ENCODE assay signal across 8 cellular contexts in the genomic region with DNA sequence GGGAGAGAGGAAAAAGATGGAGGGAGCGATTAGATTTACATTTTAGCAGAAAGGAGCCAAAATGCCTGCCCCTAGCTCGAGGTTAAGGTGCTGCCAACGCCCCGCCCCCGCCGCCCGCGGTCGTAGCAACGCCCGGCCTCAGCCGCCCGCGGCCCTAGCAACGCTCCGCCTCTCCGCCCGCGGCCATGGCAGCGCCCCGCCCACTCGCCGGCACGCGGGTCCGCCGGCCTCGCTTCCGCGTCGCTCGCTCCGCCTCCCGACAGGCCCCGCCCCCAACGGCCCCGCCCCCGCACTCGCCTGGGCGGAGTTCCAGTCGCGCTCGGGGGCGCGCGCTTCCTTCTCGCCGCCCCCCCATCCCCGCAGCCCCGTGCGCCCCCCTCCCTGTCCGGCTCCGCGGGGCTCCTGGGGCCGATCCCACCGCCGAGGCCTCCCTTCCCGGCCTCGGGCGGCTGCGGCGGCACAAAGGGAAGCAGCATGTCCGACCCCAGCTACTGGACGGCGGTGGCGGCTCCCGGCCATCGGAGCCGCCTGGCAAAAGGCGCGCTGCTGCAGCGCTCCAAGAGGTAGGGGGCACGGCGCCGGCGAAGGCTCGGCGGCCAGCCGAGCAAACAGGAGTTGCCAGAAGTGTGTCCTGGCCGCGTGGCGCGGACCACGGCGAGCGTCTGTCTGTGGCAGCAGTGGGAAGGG. TPM values are rescaled to one million over a fixed set of nuclear protein-coding genes. Genes with fewer than 3 reads are reported as not detected.
DNase-seq lines count a peak whose midpoint lies in the region; ATAC-seq and TF ChIP-seq lines count a peak whose summit lies in the region.

No MANE protein-coding gene starts in this region.

- peaks cover 13% of the 10 kb centered on the region for H3K4me1 Mint-ChIP-seq in Calu3 (ENCODE audit: low read depth, unreplicated experiment)
- peaks cover 24 to 47% (median 37%) of the 10 kb centered on the region in 7 donors for H3K4me1 Mint-ChIP-seq in naive thymus-derived CD4-positive, alpha-beta T cell

- ATAC-seq in GM21529 (IDR thresholded peaks at IDR 0.05; ENCODE audit: unreplicated experiment) (peak; percentile 81), Panc1 (peak; percentile 92)
- ATAC-seq in naive thymus-derived CD4-positive, alpha-beta T cell, result peak; percentile 94

- CTCF ChIA-PET in Calu3 (lab: Charles Lee) (no interaction called here), Panc1 (lab: Charles Lee) (no interaction called here)
- CTCF ChIA-PET in naive thymus-derived CD4-positive, alpha-beta T cell (lab: Charles Lee), result interaction anchor here (1.3 kb wide), 1 partner anchor 25 kb away, joined by 7 read pairs; no protein-coding TSS in a partner anchor

- peaks cover 19% of the 10 kb centered on the region for H3K36me3 Mint-ChIP-seq in Calu3 (ENCODE audit: insufficient read depth, unreplicated experiment)
- peaks cover 0 to 5% (median 0%) of the 10 kb centered on the region in 5 donors for H3K36me3 Mint-ChIP-seq in naive thymus-derived CD4-positive, alpha-beta T cell

- peak overlapping the region; percentile 65 for H2AFZ ChIP-seq in fibroblast of lung (ENCODE audit: low read length)

- peak overlapping the region; percentile 95 for H3K4me2 ChIP-seq in fibroblast of lung (ENCODE audit: extremely low read depth, insufficient read depth, low read length)

- TF ChIP-seq CTCF in Calu3 (IDR thresholded peaks at IDR 0.05; ENCODE audit: unreplicated experiment), result no peak
- TF ChIP-seq CTCF in Panc1 (IDR thresholded peaks at IDR 0.05), result no peak
- no peak for TF ChIP-seq CTCF in fibroblast of lung (conservative IDR thresholded peaks at IDR 0.05 in 1 of 2, IDR thresholded peaks at IDR 0.05 in 1 of 2; ENCODE audit: low read depth in 1 of 2, low read length in 2 of 2)

- intact Hi-C loops in Calu3 (cut with micrococcal nuclease; ENCODE audit: unreplicated experiment) (no loop called here), Panc1 (cut with micrococcal nuclease; ENCODE audit: unreplicated experiment) (loop anchor here (10.0 kb wide), 1 partner anchor 47 kb away; no protein-coding TSS in a partner anchor)
- intact Hi-C loops in naive thymus-derived CD4-positive, alpha-beta T cell (cut with micrococcal nuclease), result loop anchor here (1.0 to 10.0 kb wide), 8 partner anchors 21 to 407 kb away; a partner anchor contains a TSS

- no peak for TF ChIP-seq EP300 in Ishikawa (IDR thresholded peaks at IDR 0.05; ENCODE audit: borderline replicate concordance)

- peak overlapping the region; percentile 76 for H3K27ac Mint-ChIP-seq in Calu3 (ENCODE audit: unreplicated experiment)
- peak overlapping the region; percentile 84 to 99 (median 96) for H3K27ac Mint-ChIP-seq in naive thymus-derived CD4-positive, alpha-beta T cell

- TF ChIP-seq RAD21 in Ishikawa (IDR thresholded peaks at IDR 0.05; ENCODE audit: low read depth), result no peak

- H3K4me1 ChIP-seq in Panc1 (ENCODE audit: control insufficient read depth, insufficient read depth, low read length) (peaks cover 10% of the 10 kb centered on the region), fibroblast of lung (ENCODE audit: control insufficient read depth, extremely low read depth, insufficient read depth, low read length) (peaks cover 12% of the 10 kb centered on the region)
- peaks cover 22 to 24% of the 10 kb centered on the region in 2 donors for H3K4me1 ChIP-seq in naive thymus-derived CD4-positive, alpha-beta T cell (ENCODE audit: control insufficient read depth in 2 of 2, insufficient read depth in 2 of 2, low read length in 2 of 2)

- H3K36me3 ChIP-seq in Panc1 (ENCODE audit: control insufficient read depth, insufficient read depth, low read length) (no peaks in the 10 kb centered on the region), fibroblast of lung (ENCODE audit: control insufficient read depth, insufficient read depth, low read length) (peaks cover 1% of the 10 kb centered on the region)
- peaks cover 0 to 15% (median 0%) of the 10 kb centered on the region in 3 experiments for H3K36me3 ChIP-seq in naive thymus-derived CD4-positive, alpha-beta T cell (ENCODE audit: control insufficient read depth in 2 of 3, insufficient read depth in 3 of 3, low read length in 3 of 3)

- H3K27ac ChIP-seq in Panc1 (ENCODE audit: low read length) (peak overlapping the region; percentile 78), fibroblast of lung (ENCODE audit: insufficient read depth, low read length) (peak overlapping the region; percentile 43)
- peak overlapping the region; percentile 80 for H3K27ac ChIP-seq in naive thymus-derived CD4-positive, alpha-beta T cell (ENCODE audit: low read depth, low read length)

- H3K27me3 Mint-ChIP-seq in Calu3 (ENCODE audit: unreplicated experiment), result no peaks in the 10 kb centered on the region
- H3K27me3 Mint-ChIP-seq in naive thymus-derived CD4-positive, alpha-beta T cell, result no peaks in the 10 kb centered on the region

- no peaks in the 10 kb centered on the region for H4K20me1 ChIP-seq in fibroblast of lung (ENCODE audit: control insufficient read depth, extremely low read depth, insufficient read depth, low read length)

- DNase-seq in Calu3 (peak; percentile 90), Panc1 (ENCODE audit: low read depth, low spot score) (no peak), activated T-helper 1 cell treated with Interleukin-2 at 50 U/mL for 16 hours (ENCODE audit: low read depth) (peak; percentile 96), fibroblast of lung (ENCODE audit: low read depth in 2 of 2) (peak; percentile 70 to 76)
- peak; percentile 90 to 99 (median 95) for DNase-seq in naive thymus-derived CD4-positive, alpha-beta T cell
- DNase-seq in stimulated activated CD8-positive, alpha-beta memory T cell treated with anti-CD3 and anti-CD28 coated beads, Interleukin-7, amount 100 ng/mL, for 48 hours (ENCODE audit: extremely low read depth in 1 of 2, low read depth in 1 of 2), result peak; percentile 86 to 93

- no peaks in the 10 kb centered on the region for H3K9me3 Mint-ChIP-seq in Calu3 (ENCODE audit: low read depth, unreplicated experiment)
- H3K9me3 Mint-ChIP-seq in naive thymus-derived CD4-positive, alpha-beta T cell, result no peaks in the 10 kb centered on the region

- H3K27me3 ChIP-seq in Panc1 (ENCODE audit: control insufficient read depth, insufficient read depth, low read length), result no peaks in the 10 kb centered on the region
- no peaks in the 10 kb centered on the region for H3K27me3 ChIP-seq in fibroblast of lung (ENCODE audit: control insufficient read depth, insufficient read depth, low read length)
- H3K27me3 ChIP-seq in naive thymus-derived CD4-positive, alpha-beta T cell (ENCODE audit: control insufficient read depth in 2 of 2, insufficient read depth in 2 of 2, low read length in 2 of 2), result no peaks in the 10 kb centered on the region

- H3K9ac ChIP-seq in fibroblast of lung (ENCODE audit: insufficient read depth, low read length), result peak overlapping the region; percentile 73

- peak overlapping the region; percentile 63 to 68 for H3K4me3 ChIP-seq in Panc1 (ENCODE audit: low read depth in 2 of 2, low read length in 2 of 2)
- H3K4me3 ChIP-seq in fibroblast of lung (replicated peaks in 1 of 4; ENCODE audit: control extremely low read depth in 1 of 4, insufficient read depth in 1 of 4, low read depth in 3 of 4, low read length in 4 of 4), result peak overlapping the region; percentile 51 to 71 (median 64)
- H3K4me3 ChIP-seq in naive thymus-derived CD4-positive, alpha-beta T cell (ENCODE audit: low read length), result peak overlapping the region; percentile 71

- H3K4me3 Mint-ChIP-seq in Calu3 (ENCODE audit: low read depth, unreplicated experiment), result peak overlapping the region; percentile 90
- H3K4me3 Mint-ChIP-seq in naive thymus-derived CD4-positive, alpha-beta T cell, result peak overlapping the region; percentile 82 to 96 (median 90)

- H3K9me3 ChIP-seq in Panc1 (ENCODE audit: control insufficient read depth, insufficient read depth, low read depth, low read length), result no peaks in the 10 kb centered on the region
- H3K9me3 ChIP-seq in fibroblast of lung (ENCODE audit: control insufficient read depth, insufficient read depth, low read depth, low read length), result no peaks in the 10 kb centered on the region
- H3K9me3 ChIP-seq in naive thymus-derived CD4-positive, alpha-beta T cell (ENCODE audit: control insufficient read depth in 2 of 3, low read length in 3 of 3), result no peaks in the 10 kb centered on the region

- POLR2A ChIA-PET in Panc1 (lab: Charles Lee), result interaction anchor here (0.5 kb wide), 1 partner anchor 241 kb away, joined by 5 read pairs; no protein-coding TSS in a partner anchor
- POLR2A ChIA-PET in naive thymus-derived CD4-positive, alpha-beta T cell (lab: Charles Lee), result interaction anchor here (0.5 to 3.7 kb wide), 12 partner anchors 8 to 796 kb away, joined by 3 to 37 read pairs (median 6); a partner anchor contains a TSS

- in situ Hi-C loops in Panc1 (cut with HindIII; ENCODE audit: low pct_unique_long_range_greater_than_20kb, low sequenced_read_pairs), result no loop called here

- BruUV-seq in Calu3 (replicated peaks; lab: Mats Ljungman, UMichigan) (no TSS peak), Panc1 (replicated peaks; lab: Mats Ljungman, UMichigan) (no TSS peak)

- H3K79me2 ChIP-seq in fibroblast of lung (ENCODE audit: control insufficient read depth, insufficient read depth, low read length), result no peaks in the 10 kb centered on the region

RNA-seq across cellular contexts. Expression of a gene that starts 20.3 kb away (rescaled TPM):
- total RNA-seq in Calu3 (2022) (5.5 and 5.9 TPM in 2 replicates), Panc1 (2021; ENCODE audit: unreplicated experiment) (13.1 TPM), fibroblast of lung (2.3 and 4.1 TPM in 2 replicates)
- polyA plus RNA-seq in Panc1 (2012; ENCODE audit: insufficient read length), result 12.5 TPM
- 2.0 and 2.3 TPM in 2 replicates for polyA plus RNA-seq in fibroblast of lung
- polyA plus RNA-seq in fibroblast of lung (2012), result 3.3 and 3.4 TPM in 2 replicates
- polyA minus RNA-seq in fibroblast of lung (ENCODE audit: low replicate concordance), result 10.1 and 11.5 TPM in 2 replicates
- total RNA-seq in naive thymus-derived CD4-positive, alpha-beta T cell, result 10 to 100 TPM; 36.0 to 58.7 (median 50.6) TPM
- polyA plus RNA-seq in naive thymus-derived CD4-positive, alpha-beta T cell, result 10 to 100 TPM; 10.2 to 20.3 TPM

RNA-seq across cellular contexts. Expression of a gene that starts 31.1 kb away (rescaled TPM):
- total RNA-seq in Calu3 (2022) (not detected in 2 replicates), Panc1 (2021; ENCODE audit: unreplicated experiment) (0.36 TPM), fibroblast of lung (under 0.01 and 0.50 TPM in 2 replicates)
- polyA plus RNA-seq in Panc1 (2012; ENCODE audit: insufficient read length), result 0.10 TPM
- polyA plus RNA-seq in fibroblast of lung, result 0.06 and 0.75 TPM in 2 replicates
- polyA plus RNA-seq in fibroblast of lung (2012), result 0.73 TPM in 1 of 2 replicates, not detected in the other
- polyA minus RNA-seq in fibroblast of lung (ENCODE audit: low replicate concordance), result 0.37 and 2.5 TPM in 2 replicates
- total RNA-seq in naive thymus-derived CD4-positive, alpha-beta T cell, result 100 to 1,000 TPM in 1 of 5 experiments, 10 to 100 TPM in 4; 17.7 to 110 (median 25.0) TPM
- polyA plus RNA-seq in naive thymus-derived CD4-positive, alpha-beta T cell, result 10 to 100 TPM; 17.6 to 24.1 TPM

RNA-seq across cellular contexts. Expression of a gene that starts 35.1 kb away (rescaled TPM):
- total RNA-seq in Calu3 (2022) (22.5 and 23.2 TPM in 2 replicates), Panc1 (2021; ENCODE audit: unreplicated experiment) (37.6 TPM), fibroblast of lung (10.1 and 11.3 TPM in 2 replicates)
- 67.7 TPM for polyA plus RNA-seq in Panc1 (2012; ENCODE audit: insufficient read length)
- 18.4 and 29.5 TPM in 2 replicates for polyA plus RNA-seq in fibroblast of lung
- polyA plus RNA-seq in fibroblast of lung (2012), result 32.6 and 45.1 TPM in 2 replicates
- polyA minus RNA-seq in fibroblast of lung (ENCODE audit: low replicate concordance), result 25.4 and 35.9 TPM in 2 replicates
- total RNA-seq in naive thymus-derived CD4-positive, alpha-beta T cell, result 10 to 100 TPM; 12.3 to 24.6 (median 16.4) TPM
- polyA plus RNA-seq in naive thymus-derived CD4-positive, alpha-beta T cell, result 1 to 10 TPM; 2.2 to 5.1 TPM

RNA-seq across cellular contexts. Expression of a gene that starts 55.8 kb away (rescaled TPM):
- total RNA-seq in Calu3 (2022), result 22.4 and 41.8 TPM in 2 replicates
- total RNA-seq in Panc1 (2021; ENCODE audit: unreplicated experiment), result 39.7 TPM
- polyA plus RNA-seq in Panc1 (2012; ENCODE audit: insufficient read length), result 38.3 TPM
- 3.1 and 8.8 TPM in 2 replicates for total RNA-seq in fibroblast of lung
- polyA plus RNA-seq in fibroblast of lung, result 15.8 and 50.9 TPM in 2 replicates
- 19.6 and 57.5 TPM in 2 replicates for polyA plus RNA-seq in fibroblast of lung (2012)
- 15.8 and 53.5 TPM in 2 replicates for polyA minus RNA-seq in fibroblast of lung (ENCODE audit: low replicate concordance)
- 100 to 1,000 TPM in 2 of 5 experiments, 10 to 100 TPM in 3; 51.3 to 514 (median 59.5) TPM for total RNA-seq in naive thymus-derived CD4-positive, alpha-beta T cell
- 1 to 10 TPM; 6.7 to 7.6 TPM for polyA plus RNA-seq in naive thymus-derived CD4-positive, alpha-beta T cell

Comparison
In these comparisons a context has a peak if more than half of its experiments do, and no peak if none do; other contexts are left out.
1. RNA of a gene that starts 31.1 kb away (total RNA-seq): 17.7 to 110 TPM in naive thymus-derived CD4-positive, alpha-beta T cell; under 0.01 to 0.50 TPM in fibroblast of lung, 0.36 TPM in Panc1 (single experiment) and not detected in Calu3; every median in the first group is over 10 times any median in the second.
2. Peak in every context shown above with its lines, with median percentiles within 50 percentile points of each other: ATAC-seq, H3K27ac ChIP-seq and H3K4me3 ChIP-seq.